ENCODE assay signal across 1 cellular context in the genomic region with DNA sequence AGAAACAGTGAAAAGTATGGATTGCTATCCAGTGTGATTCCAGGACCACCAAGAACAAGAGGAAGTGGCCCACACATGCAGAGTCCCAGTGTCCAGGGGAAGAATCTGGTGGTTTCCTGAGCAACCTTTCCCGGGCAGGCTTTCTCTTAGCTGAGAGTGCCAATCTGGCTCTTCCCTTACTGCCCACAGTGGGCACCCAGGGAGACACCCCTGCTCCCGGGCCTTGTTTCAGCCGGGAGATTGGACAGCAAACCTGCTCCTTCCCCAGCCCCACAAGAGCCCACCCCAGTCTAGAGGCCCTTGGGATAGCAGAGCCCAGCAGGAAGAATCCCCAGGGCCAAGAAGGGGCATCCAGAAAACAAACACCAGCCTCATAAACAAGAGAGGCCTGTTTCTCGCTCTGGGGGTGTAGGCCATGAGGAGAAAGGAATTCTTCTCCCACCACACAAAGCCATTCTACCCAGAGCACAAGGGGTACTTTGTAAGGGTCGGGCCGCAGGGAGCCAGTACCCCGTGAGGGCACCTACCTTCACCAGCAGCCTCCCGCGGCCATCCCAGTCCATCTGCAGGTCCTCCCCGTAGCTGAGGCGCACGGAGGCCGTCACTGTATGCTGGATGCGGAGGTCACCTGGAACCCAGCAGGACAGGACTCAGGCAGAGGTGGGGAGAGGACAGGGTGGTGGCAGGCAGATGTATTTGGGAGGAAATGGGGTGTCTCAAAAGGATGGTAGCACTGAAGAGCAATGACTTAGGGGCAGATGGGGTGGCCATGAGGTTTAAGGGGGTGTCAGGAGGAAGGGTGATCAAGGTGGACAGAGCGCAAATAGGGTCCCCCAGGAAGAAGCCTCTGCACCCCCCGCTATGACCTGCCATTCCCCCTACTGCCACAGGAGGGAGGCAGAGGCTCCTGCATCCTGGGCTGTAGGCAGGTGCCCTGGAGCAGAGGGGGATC.
TF ChIP-seq lines count a peak whose summit lies in the region.

No MANE protein-coding gene starts in this region.

TF ChIP-seq in HepG2, 621 proteins besides CTCF, POLR2A, EP300 and RAD21 (continued from another document):
- TF ChIP-seq, protein P1, sequence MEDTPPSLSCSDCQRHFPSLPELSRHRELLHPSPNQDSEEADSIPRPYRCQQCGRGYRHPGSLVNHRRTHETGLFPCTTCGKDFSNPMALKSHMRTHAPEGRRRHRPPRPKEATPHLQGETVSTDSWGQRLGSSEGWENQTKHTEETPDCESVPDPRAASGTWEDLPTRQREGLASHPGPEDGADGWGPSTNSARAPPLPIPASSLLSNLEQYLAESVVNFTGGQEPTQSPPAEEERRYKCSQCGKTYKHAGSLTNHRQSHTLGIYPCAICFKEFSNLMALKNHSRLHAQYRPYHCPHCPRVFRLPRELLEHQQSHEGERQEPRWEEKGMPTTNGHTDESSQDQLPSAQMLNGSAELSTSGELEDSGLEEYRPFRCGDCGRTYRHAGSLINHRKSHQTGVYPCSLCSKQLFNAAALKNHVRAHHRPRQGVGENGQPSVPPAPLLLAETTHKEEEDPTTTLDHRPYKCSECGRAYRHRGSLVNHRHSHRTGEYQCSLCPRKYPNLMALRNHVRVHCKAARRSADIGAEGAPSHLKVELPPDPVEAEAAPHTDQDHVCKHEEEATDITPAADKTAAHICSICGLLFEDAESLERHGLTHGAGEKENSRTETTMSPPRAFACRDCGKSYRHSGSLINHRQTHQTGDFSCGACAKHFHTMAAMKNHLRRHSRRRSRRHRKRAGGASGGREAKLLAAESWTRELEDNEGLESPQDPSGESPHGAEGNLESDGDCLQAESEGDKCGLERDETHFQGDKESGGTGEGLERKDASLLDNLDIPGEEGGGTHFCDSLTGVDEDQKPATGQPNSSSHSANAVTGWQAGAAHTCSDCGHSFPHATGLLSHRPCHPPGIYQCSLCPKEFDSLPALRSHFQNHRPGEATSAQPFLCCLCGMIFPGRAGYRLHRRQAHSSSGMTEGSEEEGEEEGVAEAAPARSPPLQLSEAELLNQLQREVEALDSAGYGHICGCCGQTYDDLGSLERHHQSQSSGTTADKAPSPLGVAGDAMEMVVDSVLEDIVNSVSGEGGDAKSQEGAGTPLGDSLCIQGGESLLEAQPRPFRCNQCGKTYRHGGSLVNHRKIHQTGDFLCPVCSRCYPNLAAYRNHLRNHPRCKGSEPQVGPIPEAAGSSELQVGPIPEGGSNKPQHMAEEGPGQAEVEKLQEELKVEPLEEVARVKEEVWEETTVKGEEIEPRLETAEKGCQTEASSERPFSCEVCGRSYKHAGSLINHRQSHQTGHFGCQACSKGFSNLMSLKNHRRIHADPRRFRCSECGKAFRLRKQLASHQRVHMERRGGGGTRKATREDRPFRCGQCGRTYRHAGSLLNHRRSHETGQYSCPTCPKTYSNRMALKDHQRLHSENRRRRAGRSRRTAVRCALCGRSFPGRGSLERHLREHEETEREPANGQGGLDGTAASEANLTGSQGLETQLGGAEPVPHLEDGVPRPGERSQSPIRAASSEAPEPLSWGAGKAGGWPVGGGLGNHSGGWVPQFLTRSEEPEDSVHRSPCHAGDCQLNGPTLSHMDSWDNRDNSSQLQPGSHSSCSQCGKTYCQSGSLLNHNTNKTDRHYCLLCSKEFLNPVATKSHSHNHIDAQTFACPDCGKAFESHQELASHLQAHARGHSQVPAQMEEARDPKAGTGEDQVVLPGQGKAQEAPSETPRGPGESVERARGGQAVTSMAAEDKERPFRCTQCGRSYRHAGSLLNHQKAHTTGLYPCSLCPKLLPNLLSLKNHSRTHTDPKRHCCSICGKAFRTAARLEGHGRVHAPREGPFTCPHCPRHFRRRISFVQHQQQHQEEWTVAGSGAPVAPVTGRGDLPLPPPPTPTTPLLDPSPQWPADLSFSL (CRISPR knock-in tag; IDR thresholded peaks at IDR 0.05) = no peak
- TF ChIP-seq ELF1 (CRISPR knock-in tag; IDR thresholded peaks at IDR 0.05) (no peak), FOSL2 (CRISPR knock-in tag; IDR thresholded peaks at IDR 0.05) (peak; percentile 26; the same call in 1 of the 2 replicates), BHLHE40 (IDR thresholded peaks at IDR 0.05; ENCODE audit: low read length) (peak; percentile 54), FOXJ3 (CRISPR knock-in tag; IDR thresholded peaks at IDR 0.05; ENCODE audit: borderline replicate concordance) (no peak), GFI1 (CRISPR knock-in tag; IDR thresholded peaks at IDR 0.05; ENCODE audit: borderline replicate concordance) (no peak), SALL1 (CRISPR knock-in tag; IDR thresholded peaks at IDR 0.05) (0 out of 2 replicates have a peak, but pooled peaks have one; percentile 33), ZKSCAN1 (IDR thresholded peaks at IDR 0.05; ENCODE audit: low read length) (no peak), TGIF2 (CRISPR knock-in tag; IDR thresholded peaks at IDR 0.05) (0 out of 2 replicates have a peak, but pooled peaks have one; percentile 23), SNRNP70 (IDR thresholded peaks at IDR 0.05; ENCODE audit: low read depth, low read length) (no peak)
- TF ChIP-seq, protein P2, sequence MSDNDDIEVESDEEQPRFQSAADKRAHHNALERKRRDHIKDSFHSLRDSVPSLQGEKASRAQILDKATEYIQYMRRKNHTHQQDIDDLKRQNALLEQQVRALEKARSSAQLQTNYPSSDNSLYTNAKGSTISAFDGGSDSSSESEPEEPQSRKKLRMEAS (IDR thresholded peaks at IDR 0.05) = no peak
- TF ChIP-seq, protein P3, sequence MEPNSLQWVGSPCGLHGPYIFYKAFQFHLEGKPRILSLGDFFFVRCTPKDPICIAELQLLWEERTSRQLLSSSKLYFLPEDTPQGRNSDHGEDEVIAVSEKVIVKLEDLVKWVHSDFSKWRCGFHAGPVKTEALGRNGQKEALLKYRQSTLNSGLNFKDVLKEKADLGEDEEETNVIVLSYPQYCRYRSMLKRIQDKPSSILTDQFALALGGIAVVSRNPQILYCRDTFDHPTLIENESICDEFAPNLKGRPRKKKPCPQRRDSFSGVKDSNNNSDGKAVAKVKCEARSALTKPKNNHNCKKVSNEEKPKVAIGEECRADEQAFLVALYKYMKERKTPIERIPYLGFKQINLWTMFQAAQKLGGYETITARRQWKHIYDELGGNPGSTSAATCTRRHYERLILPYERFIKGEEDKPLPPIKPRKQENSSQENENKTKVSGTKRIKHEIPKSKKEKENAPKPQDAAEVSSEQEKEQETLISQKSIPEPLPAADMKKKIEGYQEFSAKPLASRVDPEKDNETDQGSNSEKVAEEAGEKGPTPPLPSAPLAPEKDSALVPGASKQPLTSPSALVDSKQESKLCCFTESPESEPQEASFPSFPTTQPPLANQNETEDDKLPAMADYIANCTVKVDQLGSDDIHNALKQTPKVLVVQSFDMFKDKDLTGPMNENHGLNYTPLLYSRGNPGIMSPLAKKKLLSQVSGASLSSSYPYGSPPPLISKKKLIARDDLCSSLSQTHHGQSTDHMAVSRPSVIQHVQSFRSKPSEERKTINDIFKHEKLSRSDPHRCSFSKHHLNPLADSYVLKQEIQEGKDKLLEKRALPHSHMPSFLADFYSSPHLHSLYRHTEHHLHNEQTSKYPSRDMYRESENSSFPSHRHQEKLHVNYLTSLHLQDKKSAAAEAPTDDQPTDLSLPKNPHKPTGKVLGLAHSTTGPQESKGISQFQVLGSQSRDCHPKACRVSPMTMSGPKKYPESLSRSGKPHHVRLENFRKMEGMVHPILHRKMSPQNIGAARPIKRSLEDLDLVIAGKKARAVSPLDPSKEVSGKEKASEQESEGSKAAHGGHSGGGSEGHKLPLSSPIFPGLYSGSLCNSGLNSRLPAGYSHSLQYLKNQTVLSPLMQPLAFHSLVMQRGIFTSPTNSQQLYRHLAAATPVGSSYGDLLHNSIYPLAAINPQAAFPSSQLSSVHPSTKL (CRISPR knock-in tag; IDR thresholded peaks at IDR 0.05) = 0 out of 2 replicates have a peak, but pooled peaks have one; percentile 17
